14 cellular contexts compared by ENCODE assay signal in the genomic region with DNA sequence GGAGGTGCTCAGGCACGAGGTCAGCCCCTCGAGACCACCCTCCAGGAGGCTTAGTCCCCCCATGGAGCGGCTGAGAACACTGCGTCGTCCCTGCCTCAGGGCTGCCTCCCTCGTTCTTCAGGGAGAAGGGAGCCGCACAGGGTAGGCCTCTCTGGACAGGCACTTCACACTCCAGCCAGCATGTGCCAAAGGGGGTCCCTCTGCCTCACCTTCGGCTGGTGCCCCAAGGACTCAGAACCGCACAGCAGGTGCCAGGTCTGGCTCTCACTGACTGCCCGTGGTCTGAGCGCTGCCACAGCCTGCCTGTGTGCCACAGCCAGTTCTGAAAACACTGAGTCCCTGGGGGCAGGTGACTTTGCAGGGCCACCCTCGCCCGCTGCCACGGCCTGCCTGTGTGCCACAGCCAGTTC.
"Had no signal": no experiment of that assay in that cellular context is flagged by ENCODE, and none has a peak within 500 bp of the region (broad histone marks: within the 10 kb centered on the region; RNA-seq: fewer than 3 reads in every experiment).

No MANE protein-coding gene starts in this region.

- DNase-seq: activated CD4-positive, alpha-beta T cell treated with anti-CD3 and anti-CD28 coated beads, Interleukin-2, amount 10 ng/mL, durations not matched to agents 24 days and 14 days; activated CD8-positive, alpha-beta memory T cell treated with anti-CD3 and anti-CD28 coated beads for 24 hours; activated naive CD4-positive, alpha-beta T cell treated with Interleukin-2 at 50 U/mL for 16 hours; effector memory CD4-positive, alpha-beta T cell; lower lobe of right lung; naive thymus-derived CD8-positive, alpha-beta T cell; occipital lobe; sigmoid colon; stimulated activated CD4-positive, alpha-beta T cell treated with anti-CD3 and anti-CD28 coated beads, Interleukin-2, amount 100 ng/mL, for 48 hours; T-helper 1 cell had no signal

- H3K36me3 ChIP-seq: lower lobe of right lung, prostate gland, sigmoid colon, upper lobe of left lung had no signal

- H3K27me3 Mint-ChIP-seq: activated CD4-positive, alpha-beta T cell treated with anti-CD3 and anti-CD28 coated beads, Interleukin-2, amount 10 ng/mL, durations not matched to agents 24 days and 14 days; naive thymus-derived CD8-positive, alpha-beta T cell; stimulated activated naive CD8-positive, alpha-beta T cell treated with anti-CD3 and anti-CD28 coated beads, Interleukin-15, Interleukin-2, amounts not matched to agents 100 ng/mL and 50 ng/mL, for 24 hours had no signal

- H3K4me3 ChIP-seq: lower lobe of right lung, prostate gland, sigmoid colon, upper lobe of left lung had no signal

- H3K27ac ChIP-seq: lower lobe of right lung, prostate gland, sigmoid colon, upper lobe of left lung had no signal

- H3K9me3 ChIP-seq: lower lobe of right lung, prostate gland, sigmoid colon, upper lobe of left lung had no signal

- H3K27ac Mint-ChIP-seq: activated CD4-positive, alpha-beta T cell treated with anti-CD3 and anti-CD28 coated beads, Interleukin-2, amount 10 ng/mL, durations not matched to agents 24 days and 14 days; stimulated activated naive CD8-positive, alpha-beta T cell treated with anti-CD3 and anti-CD28 coated beads, Interleukin-15, Interleukin-2, amounts not matched to agents 100 ng/mL and 50 ng/mL, for 24 hours had no signal

- H3K4me3 Mint-ChIP-seq: activated CD4-positive, alpha-beta T cell treated with anti-CD3 and anti-CD28 coated beads, Interleukin-2, amount 10 ng/mL, durations not matched to agents 24 days and 14 days; WTC11 had no signal

- H3K4me1 ChIP-seq: lower lobe of right lung, prostate gland, sigmoid colon, upper lobe of left lung had no signal

- H3K9me3 Mint-ChIP-seq: activated CD4-positive, alpha-beta T cell treated with anti-CD3 and anti-CD28 coated beads, Interleukin-2, amount 10 ng/mL, durations not matched to agents 24 days and 14 days; naive thymus-derived CD8-positive, alpha-beta T cell; stimulated activated naive CD8-positive, alpha-beta T cell treated with anti-CD3 and anti-CD28 coated beads, Interleukin-15, Interleukin-2, amounts not matched to agents 100 ng/mL and 50 ng/mL, for 24 hours; WTC11 had no signal

- H3K36me3 Mint-ChIP-seq: WTC11 had no signal
